20 cellular contexts compared by ENCODE assay signal in genomic region chr21:15443740-15444117, GRCh38.
A peak's percentile ranks its signal among the peaks of the same experiment; 100 is the strongest.
DNase-seq lines count a peak whose midpoint lies in the region; ATAC-seq, FAIRE-seq and TF ChIP-seq lines count a peak whose summit lies in the region.
"Had no signal": no experiment of that assay in that cellular context is flagged by ENCODE, and none has a peak within 500 bp of the region (broad histone marks: within the 10 kb centered on the region; RNA-seq: fewer than 3 reads in every experiment).

No MANE protein-coding gene starts in this region.

- BruUV-seq in Caco-2 (replicated peaks; lab: Mats Ljungman, UMichigan) = no TSS peak

- H3K4me1 Mint-ChIP-seq in Caco-2 (ENCODE audit: low read depth, unreplicated experiment) (peaks cover 28% of the 10 kb centered on the region), astrocyte (ENCODE audit: low read depth, unreplicated experiment) (peaks cover 18% of the 10 kb centered on the region), mesothelial cell of epicardium (peaks cover 43% of the 10 kb centered on the region)

- no peaks in the 10 kb centered on the region for H4K20me1 ChIP-seq in astrocyte (ENCODE audit: insufficient read depth, low read length)

- H3K27ac ChIP-seq in astrocyte (ENCODE audit: low read depth, low read length) (no peak overlapping the region), gastrocnemius medialis (peak overlapping the region; percentile 60 to 83 (median 67))
- H3K27ac ChIP-seq: GM23248, KMS-11, SJCRH30 had no signal

- H3K4me3 Mint-ChIP-seq in Caco-2 (ENCODE audit: unreplicated experiment) (no peak overlapping the region), astrocyte (ENCODE audit: unreplicated experiment) (no peak overlapping the region), mesothelial cell of epicardium (no peak overlapping the region)

- peaks cover 39% of the 10 kb centered on the region for H3K4me1 ChIP-seq in Caco-2
- H3K4me1 ChIP-seq in astrocyte (ENCODE audit: insufficient read depth, low read length) = no peaks in the 10 kb centered on the region
- peaks cover 40 to 55% of the 10 kb centered on the region in 2 donors for H3K4me1 ChIP-seq in gastrocnemius medialis

- H2AFZ ChIP-seq in astrocyte (ENCODE audit: low read depth, low read length) = no peak overlapping the region
- H2AFZ ChIP-seq: GM23248 had no signal

- H3K4me2 ChIP-seq in astrocyte (ENCODE audit: low read length) = no peak overlapping the region
- H3K4me2 ChIP-seq: KMS-11 had no signal

- H3K27ac Mint-ChIP-seq in Caco-2 (ENCODE audit: unreplicated experiment) = peak overlapping the region; percentile 31
- H3K27ac Mint-ChIP-seq in astrocyte (ENCODE audit: unreplicated experiment) = peak overlapping the region; percentile 63
- peak overlapping the region; percentile 11 for H3K27ac Mint-ChIP-seq in mesothelial cell of epicardium

- no peak overlapping the region for H3K4me3 ChIP-seq in Caco-2 (ENCODE audit: low read depth, low read length)
- no peak overlapping the region for H3K4me3 ChIP-seq in astrocyte (ENCODE audit: insufficient read depth, low read depth, low read length)
- H3K4me3 ChIP-seq in gastrocnemius medialis = peak overlapping the region in 2 of 4 donors; percentile 6 to 8
- H3K4me3 ChIP-seq: GM12878, GM23248, SJCRH30 had no signal

- POLR2A ChIA-PET in Caco-2 (lab: Charles Lee) = interaction anchor here (0.9 kb wide), 1 partner anchor 379 kb away, joined by 3 read pairs; the partner anchor contains the start of gene NRIP1

- no peaks in the 10 kb centered on the region for H3K27me3 ChIP-seq in Caco-2 (replicated peaks; ENCODE audit: control insufficient read depth, insufficient read depth, low read length)
- no peaks in the 10 kb centered on the region for H3K27me3 ChIP-seq in astrocyte (ENCODE audit: insufficient read depth, low read length)
- no peaks in the 10 kb centered on the region for H3K27me3 ChIP-seq in gastrocnemius medialis
- H3K27me3 ChIP-seq: SJCRH30 had no signal

- intact Hi-C loops in Caco-2 (cut with micrococcal nuclease; ENCODE audit: unreplicated experiment) (loop anchor here (5.0 kb wide), 2 partner anchors 151 to 301 kb away; no protein-coding TSS in a partner anchor), gastrocnemius medialis (cut with DNase I; ENCODE audit: low total_unique reads) (no loop called here)

- H3K9ac ChIP-seq in astrocyte (ENCODE audit: low read length) = no peak overlapping the region
- H3K9ac ChIP-seq: GM23248, KMS-11 had no signal

- no peaks in the 10 kb centered on the region for H3K79me2 ChIP-seq in astrocyte (ENCODE audit: insufficient read depth, low read length)

- H3K27me3 Mint-ChIP-seq in Caco-2 (ENCODE audit: insufficient read depth, unreplicated experiment) (no peaks in the 10 kb centered on the region), astrocyte (ENCODE audit: low read depth, unreplicated experiment) (no peaks in the 10 kb centered on the region), mesothelial cell of epicardium (ENCODE audit: low read depth) (no peaks in the 10 kb centered on the region)

- in situ Hi-C loops in gastrocnemius medialis (cut with MboI; ENCODE audit: low sequenced_read_pairs in 4 of 4) = no loop called here

- H3K9me3 Mint-ChIP-seq in Caco-2 (ENCODE audit: unreplicated experiment) = peaks cover 3% of the 10 kb centered on the region
- no peaks in the 10 kb centered on the region for H3K9me3 Mint-ChIP-seq in astrocyte (ENCODE audit: unreplicated experiment)
- peaks cover 14% of the 10 kb centered on the region for H3K9me3 Mint-ChIP-seq in mesothelial cell of epicardium

- CTCF ChIA-PET in Caco-2 (lab: Charles Lee) = no interaction called here

- no peak for DNase-seq in Caco-2
- no peak for DNase-seq in astrocyte (ENCODE audit: low read depth)
- DNase-seq in mesothelial cell of epicardium (ENCODE audit: low spot score in 2 of 2, unreplicated experiment in 2 of 2) = no peak
- no peak for DNase-seq in gastrocnemius medialis
- DNase-seq in mucosa of gallbladder (ENCODE audit: low spot score) = no peak
- DNase-seq in GOT3 (lab: John Stamatoyannopoulos, UW) = no peak
- no peak for DNase-seq in EL
- DNase-seq: GM23248, IMR-90, NCI-H1105, NCI-H146, NCI-H226, NCI-H524 treated with DMSO at 0.1 percent for 48 hours, OCI-M1, SJCRH30 had no signal

- H3K36me3 Mint-ChIP-seq in Caco-2 (ENCODE audit: insufficient read depth, unreplicated experiment) = no peaks in the 10 kb centered on the region
- peaks cover 2% of the 10 kb centered on the region for H3K36me3 Mint-ChIP-seq in astrocyte (ENCODE audit: low read depth, unreplicated experiment)
- peaks cover 6% of the 10 kb centered on the region for H3K36me3 Mint-ChIP-seq in mesothelial cell of epicardium

- peaks cover 3% of the 10 kb centered on the region; the same call in 1 of the 2 replicates for H3K9me3 ChIP-seq in Caco-2
- no peaks in the 10 kb centered on the region for H3K9me3 ChIP-seq in astrocyte (ENCODE audit: insufficient read depth, low read depth, low read length)
- no peaks in the 10 kb centered on the region for H3K9me3 ChIP-seq in gastrocnemius medialis
- H3K9me3 ChIP-seq: SJCRH30 had no signal

- H3K36me3 ChIP-seq in Caco-2 (ENCODE audit: control insufficient read depth, insufficient read depth, low read length) (no peaks in the 10 kb centered on the region), astrocyte (ENCODE audit: insufficient read depth, low read length) (no peaks in the 10 kb centered on the region), gastrocnemius medialis (no peaks in the 10 kb centered on the region)
- H3K36me3 ChIP-seq: SJCRH30 had no signal

- no peak for FAIRE-seq in astrocyte (lab: Jason Lieb, UNC)
- FAIRE-seq: GM12878, HTR-8/SVneo, RCC 7860 had no signal

- TF ChIP-seq CTCF in Caco-2 (IDR thresholded peaks at IDR 0.05; ENCODE audit: insufficient read depth in 1 of 2, low read depth in 1 of 2, low read length in 1 of 2, severe bottlenecking in 1 of 2, unreplicated experiment in 1 of 2) = no peak
- TF ChIP-seq CTCF in astrocyte (IDR thresholded peaks at IDR 0.05; ENCODE audit: insufficient read depth, low read depth, low read length) = no peak
- no peak for TF ChIP-seq CTCF in mesothelial cell of epicardium (IDR thresholded peaks at IDR 0.05; ENCODE audit: unreplicated experiment)
- TF ChIP-seq CTCF in gastrocnemius medialis (IDR thresholded peaks at IDR 0.05 in 4 of 5, conservative IDR thresholded peaks at IDR 0.05 in 1 of 5) = no peak

- no peak for TF ChIP-seq POLR2A in gastrocnemius medialis (IDR thresholded peaks at IDR 0.05)

- ATAC-seq in gastrocnemius medialis (no peak), GM19035 (IDR thresholded peaks at IDR 0.05; ENCODE audit: unreplicated experiment) (no peak)
- ATAC-seq: GM12878 had no signal

Comparison
In these comparisons a context has a peak if more than half of its experiments do, and no peak if none do; other contexts are left out.
1. H3K27ac Mint-ChIP-seq: peak in every context shown above with its lines; median percentile 63 in astrocyte; 31 in Caco-2; 11 in mesothelial cell of epicardium.